ENCODE assay signal across 8 cellular contexts in genomic region chr19:43700368-43701015, GRCh38. TPM values are rescaled to one million over a fixed set of nuclear protein-coding genes. Genes with fewer than 3 reads are reported as not detected.
DNase-seq lines count a peak whose midpoint lies in the region; ATAC-seq, FAIRE-seq and TF ChIP-seq lines count a peak whose summit lies in the region.

No MANE protein-coding gene starts in this region.

- peak overlapping the region; percentile 91 for H3K4me3 Mint-ChIP-seq in HFFc6
- H3K4me3 Mint-ChIP-seq in activated naive CD4-positive, alpha-beta T cell treated with anti-CD3 and anti-CD28 coated beads, Interleukin-2, amount 50 U/mL, for 24 hours, result peak overlapping the region; percentile 84
- peak overlapping the region; percentile 60 to 62 for H3K4me3 Mint-ChIP-seq in stimulated activated naive B cell treated with anti-CD40 and anti-IgM and Interleukin-4, amounts not matched to agents 10 μg/mL and 1 μg/mL and 100 μg/mL, for 72 hours

- in situ Hi-C loops in G401 (cut with HindIII; ENCODE audit: low sequenced_read_pairs), result no loop called here

- POLR2A ChIA-PET in A549 (lab: Yijun Ruan, JAX), result interaction anchor here (1.2 kb wide), 1 partner anchor 32 kb away, joined by 8 read pairs; no protein-coding TSS in a partner anchor

- H3K4me3 ChIP-seq in A549, result peak overlapping the region; percentile 26; the same call in 1 of the 3 replicates
- peak overlapping the region; percentile 41 for H3K4me3 ChIP-seq in right cardiac atrium (ENCODE audit: low read length)

- H3K27me3 ChIP-seq in right cardiac atrium (ENCODE audit: control insufficient read depth, insufficient read depth), result no peaks in the 10 kb centered on the region

- H3K27ac ChIP-seq in A549 (peak overlapping the region; percentile 76 to 91), right cardiac atrium (ENCODE audit: low read length) (peak overlapping the region; percentile 62)

- DNase-seq in A549 (ENCODE audit: low read depth in 1 of 2, low spot score in 1 of 2), result no peak
- DNase-seq in HFFc6, result peak; percentile 81
- DNase-seq in right cardiac atrium, result peak; percentile 68 to 78 (median 68)
- DNase-seq in stimulated activated naive B cell treated with anti-CD40 and anti-IgM and Interleukin-4, amounts not matched to agents 10 μg/mL and 1 μg/mL and 100 μg/mL, for 72 hours, result peak; percentile 49
- DNase-seq in NCI-H1092 (lab: John Stamatoyannopoulos, UW), result no peak
- no peak for DNase-seq in G401 (ENCODE audit: low spot score)

- H3K9me3 Mint-ChIP-seq in HFFc6, result peaks cover 9% of the 10 kb centered on the region; the same call in 1 of the 2 replicates
- no peaks in the 10 kb centered on the region for H3K9me3 Mint-ChIP-seq in activated naive CD4-positive, alpha-beta T cell treated with anti-CD3 and anti-CD28 coated beads, Interleukin-2, amount 50 U/mL, for 24 hours
- peaks cover 0 to 4% of the 10 kb centered on the region in 2 donors for H3K9me3 Mint-ChIP-seq in stimulated activated naive B cell treated with anti-CD40 and anti-IgM and Interleukin-4, amounts not matched to agents 10 μg/mL and 1 μg/mL and 100 μg/mL, for 72 hours

- no peak for TF ChIP-seq EP300 in A549 (IDR thresholded peaks at IDR 0.05)

- TF ChIP-seq CTCF in A549 (IDR thresholded peaks at IDR 0.05), result no peak
- TF ChIP-seq CTCF in HFFc6 (IDR thresholded peaks at IDR 0.05), result no peak

- H3K9me3 ChIP-seq in A549 (peaks cover 9% of the 10 kb centered on the region), right cardiac atrium (ENCODE audit: control insufficient read depth, low read length) (no peaks in the 10 kb centered on the region)

- H3K27ac Mint-ChIP-seq in HFFc6, result peak overlapping the region; percentile 99
- peak overlapping the region; percentile 87 for H3K27ac Mint-ChIP-seq in activated naive CD4-positive, alpha-beta T cell treated with anti-CD3 and anti-CD28 coated beads, Interleukin-2, amount 50 U/mL, for 24 hours
- peak overlapping the region; percentile 92 for H3K27ac Mint-ChIP-seq in stimulated activated naive B cell treated with anti-CD40 and anti-IgM and Interleukin-4, amounts not matched to agents 10 μg/mL and 1 μg/mL and 100 μg/mL, for 72 hours

- peaks cover 37% of the 10 kb centered on the region for H3K4me1 Mint-ChIP-seq in HFFc6 (ENCODE audit: low read depth)
- H3K4me1 Mint-ChIP-seq in activated naive CD4-positive, alpha-beta T cell treated with anti-CD3 and anti-CD28 coated beads, Interleukin-2, amount 50 U/mL, for 24 hours, result peaks cover 26% of the 10 kb centered on the region
- H3K4me1 Mint-ChIP-seq in stimulated activated naive B cell treated with anti-CD40 and anti-IgM and Interleukin-4, amounts not matched to agents 10 μg/mL and 1 μg/mL and 100 μg/mL, for 72 hours, result peaks cover 16 to 36% of the 10 kb centered on the region in 2 donors

- no peak for FAIRE-seq in A549 (lab: Jason Lieb, UNC)

- H3K4me2 ChIP-seq in A549, result peak overlapping the region; percentile 65

- no peak for TF ChIP-seq RAD21 in A549 (conservative IDR thresholded peaks at IDR 0.05 in 1 of 2, IDR thresholded peaks at IDR 0.05 in 1 of 2)

- peak; percentile 22 to 30; a peak in 5 of 6 replicates for ATAC-seq in A549
- peak; percentile 64 to 74 for ATAC-seq in right cardiac atrium
- ATAC-seq in stimulated activated naive B cell treated with anti-CD40 and anti-IgM and Interleukin-4, amounts not matched to agents 10 μg/mL and 1 μg/mL and 100 μg/mL, for 72 hours (replicated peaks), result peak; percentile 63 to 67
- ATAC-seq in HG03342 (IDR thresholded peaks at IDR 0.05; ENCODE audit: unreplicated experiment), result no peak

- peaks cover 8% of the 10 kb centered on the region for H3K27me3 Mint-ChIP-seq in HFFc6 (ENCODE audit: insufficient read depth)
- peaks cover 2% of the 10 kb centered on the region for H3K27me3 Mint-ChIP-seq in activated naive CD4-positive, alpha-beta T cell treated with anti-CD3 and anti-CD28 coated beads, Interleukin-2, amount 50 U/mL, for 24 hours
- peaks cover 24% of the 10 kb centered on the region in 2 donors for H3K27me3 Mint-ChIP-seq in stimulated activated naive B cell treated with anti-CD40 and anti-IgM and Interleukin-4, amounts not matched to agents 10 μg/mL and 1 μg/mL and 100 μg/mL, for 72 hours

- no peak for TF ChIP-seq POLR2A in A549 (IDR thresholded peaks at IDR 0.05; ENCODE audit: low read length)

- intact Hi-C loops in right cardiac atrium (cut with DNase I), result no loop called here

- CTCF ChIA-PET in A549 (lab: Yijun Ruan, JAX), result interaction anchor here (0.5 to 2.3 kb wide), 9 partner anchors 10 to 240 kb away, joined by 3 to 9 read pairs (median 4); no protein-coding TSS in a partner anchor

- 74% methylated on average over 13 of the region's 13 CpGs for WGBS in A549 (ENCODE audit: missing lambda C conversion rate)
- 33% methylated on average over 13 of the region's 13 CpGs for WGBS in right cardiac atrium

- H3K4me1 ChIP-seq in A549 (peaks cover 49% of the 10 kb centered on the region), right cardiac atrium (ENCODE audit: control insufficient read depth, insufficient read depth, low read length) (no peaks in the 10 kb centered on the region)

- peaks cover 6% of the 10 kb centered on the region; the same call in 1 of the 2 replicates for H3K36me3 Mint-ChIP-seq in HFFc6 (ENCODE audit: low read depth)
- H3K36me3 Mint-ChIP-seq in activated naive CD4-positive, alpha-beta T cell treated with anti-CD3 and anti-CD28 coated beads, Interleukin-2, amount 50 U/mL, for 24 hours, result no peaks in the 10 kb centered on the region
- H3K36me3 Mint-ChIP-seq in stimulated activated naive B cell treated with anti-CD40 and anti-IgM and Interleukin-4, amounts not matched to agents 10 μg/mL and 1 μg/mL and 100 μg/mL, for 72 hours, result peaks cover 0 to 1% of the 10 kb centered on the region in 2 donors

TF ChIP-seq in A549, 52 proteins besides CTCF, POLR2A, EP300 and RAD21:
- no peak for TF ChIP-seq JUNB (IDR thresholded peaks at IDR 0.05)
- no peak for TF ChIP-seq KDM5A (IDR thresholded peaks at IDR 0.05)

RNA-seq across cellular contexts. Expression of gene IRGC, which starts 15.4 kb away (rescaled TPM):
- polyA plus RNA-seq in A549 (2011; rRNA removed), result not detected in 2 replicates
- polyA plus RNA-seq in A549 (2012; cell fraction: cytosol; rRNA removed), result not detected in 2 replicates
- not detected in 2 replicates for polyA plus RNA-seq in A549 (2012; cell fraction: nucleus; rRNA removed)
- not detected in 3 replicates for polyA plus RNA-seq in A549 (2017; fragmentation: RNase III; extraction: RNeasy Plus Mini Kit Qiagen cat#74134 plus additional on column Dnase treatment)
- polyA minus RNA-seq in A549 (2011; rRNA and poly(A)+ RNA removed), result not detected in 2 replicates
- not detected for total RNA-seq in HFFc6 (2021; fragmentation: NEBNext Ultra II Directional; extraction: Animal tissue kit (Norgen Biotek cat#: 25700))
- not detected for total RNA-seq in right cardiac atrium
- not detected for polyA plus RNA-seq in right cardiac atrium
- total RNA-seq in G401 (2014; rRNA removed; shearing (Covaris generic)), result not detected in 2 replicates

RNA-seq across cellular contexts. Expression of gene PLAUR, which starts 30.5 kb away (rescaled TPM):
- polyA plus RNA-seq in A549 (2011; rRNA removed) (48.6 and 55.3 TPM in 2 replicates), A549 (2017; fragmentation: RNase III; extraction: RNeasy Plus Mini Kit Qiagen cat#74134 plus additional on column Dnase treatment) (27.4 to 29.0 TPM (median 28.3 TPM) in 3 replicates), right cardiac atrium (7.9 TPM)
- 61.1 and 62.6 TPM in 2 replicates for polyA plus RNA-seq in A549 (2012; cell fraction: cytosol; rRNA removed)
- polyA plus RNA-seq in A549 (2012; cell fraction: nucleus; rRNA removed), result 93.5 and 95.3 TPM in 2 replicates
- polyA minus RNA-seq in A549 (2011; rRNA and poly(A)+ RNA removed), result 40.2 and 50.4 TPM in 2 replicates
- total RNA-seq in HFFc6 (2021; fragmentation: NEBNext Ultra II Directional; extraction: Animal tissue kit (Norgen Biotek cat#: 25700)), result 100 to 1,000 TPM; 123 to 163 (median 152) TPM
- total RNA-seq in right cardiac atrium, result 10 to 100 TPM in 1 of 4 donors, 1 to 10 TPM in 3; 4.6 to 15.4 (median 7.1) TPM
- 6.0 and 8.8 TPM in 2 replicates for total RNA-seq in G401 (2014; rRNA removed; shearing (Covaris generic))

RNA-seq across cellular contexts. Expression of gene SMG9, which starts 54.3 kb away (rescaled TPM):
- polyA plus RNA-seq in A549 (2011; rRNA removed) (14.2 and 24.4 TPM in 2 replicates), A549 (2017; fragmentation: RNase III; extraction: RNeasy Plus Mini Kit Qiagen cat#74134 plus additional on column Dnase treatment) (44.2 to 47.3 TPM (median 46.7 TPM) in 3 replicates), right cardiac atrium (11.7 TPM)
- 21.1 and 23.9 TPM in 2 replicates for polyA plus RNA-seq in A549 (2012; cell fraction: cytosol; rRNA removed)
- polyA plus RNA-seq in A549 (2012; cell fraction: nucleus; rRNA removed), result 112 and 116 TPM in 2 replicates
- polyA minus RNA-seq in A549 (2011; rRNA and poly(A)+ RNA removed), result 18.3 and 18.5 TPM in 2 replicates
- total RNA-seq in HFFc6 (2021; fragmentation: NEBNext Ultra II Directional; extraction: Animal tissue kit (Norgen Biotek cat#: 25700)), result 10 to 100 TPM; 29.8 to 39.4 (median 32.0) TPM
- 10 to 100 TPM; 14.8 to 21.0 (median 15.8) TPM for total RNA-seq in right cardiac atrium
- 18.3 and 22.3 TPM in 2 replicates for total RNA-seq in G401 (2014; rRNA removed; shearing (Covaris generic))

Comparison
In these comparisons a context has a peak if more than half of its experiments do, and no peak if none do; other contexts are left out.
1. DNase-seq: peak in HFFc6 (single experiment), right cardiac atrium (3 of 3) and stimulated activated naive B cell treated with anti-CD40 and anti-IgM and Interleukin-4, amounts not matched to agents 10 μg/mL and 1 μg/mL and 100 μg/mL, for 72 hours (single experiment); none in A549 (0 of 2), NCI-H1092 (single experiment) and G401 (single experiment).
2. RNA of gene PLAUR, which starts 30.5 kb away (total RNA-seq): 123 to 163 TPM in HFFc6; 4.6 to 15.4 TPM in right cardiac atrium and 6.0 to 8.8 TPM in G401; every median in the first group is over 4 times any median in the second.
3. Peak in every context shown above with its lines, with median percentiles within 50 percentile points of each other: H3K27ac Mint-ChIP-seq and H3K4me3 Mint-ChIP-seq.